18 cellular contexts compared by ENCODE assay signal in the genomic region with DNA sequence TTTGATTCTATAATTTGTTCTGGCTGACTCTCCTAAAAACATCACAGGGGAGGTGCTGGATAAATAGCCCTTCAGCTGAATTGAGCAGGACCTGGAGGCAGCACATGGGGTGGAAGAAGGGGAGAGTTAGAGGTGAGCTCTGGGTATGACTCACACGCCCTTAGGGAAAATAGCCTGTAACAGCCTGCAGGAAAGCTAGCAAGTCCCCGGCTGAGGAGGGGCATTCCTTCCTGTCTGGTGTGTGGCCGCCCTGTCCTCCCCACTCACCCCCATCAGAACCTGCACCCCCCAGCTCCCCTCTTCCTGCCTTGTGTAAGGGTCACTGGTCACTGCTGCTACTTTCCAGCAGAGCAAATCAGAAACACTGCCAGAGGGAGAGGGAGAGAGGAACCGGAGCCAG.
DNase-seq lines count a peak whose midpoint lies in the region; ATAC-seq, FAIRE-seq and TF ChIP-seq lines count a peak whose summit lies in the region.
"Had no signal": no experiment of that assay in that cellular context is flagged by ENCODE, and none has a peak within 500 bp of the region (broad histone marks: within the 10 kb centered on the region; RNA-seq: fewer than 3 reads in every experiment).

No MANE protein-coding gene starts in this region.

- H2AFZ ChIP-seq in osteoblast (ENCODE audit: low read length) = no peak overlapping the region

- H3K27me3 Mint-ChIP-seq in activated T-helper 2 cell treated with anti-CD3 and anti-CD28 coated beads, Interferon-gamma antibody, Interleukin-2, Interleukin-4, amounts not matched to agents 10 μg/mL and 5 μg/mL and 100 μg/mL, durations not matched to agents 14 hours and 24 hours and 36 hours (ENCODE audit: low read depth) = no peaks in the 10 kb centered on the region
- H3K27me3 Mint-ChIP-seq: activated CD4-positive, alpha-beta T cell treated with anti-CD3 and anti-CD28 coated beads for 36 hours had no signal

- TF ChIP-seq POLR2A in H54 (IDR thresholded peaks at IDR 0.05; ENCODE audit: low read depth, low read length) (no peak), suprapubic skin (IDR thresholded peaks at IDR 0.05) (no peak)

- intact Hi-C loops in activated T-helper 2 cell treated with anti-CD3 and anti-CD28 coated beads, Interferon-gamma antibody, Interleukin-2, Interleukin-4, amounts not matched to agents 10 μg/mL and 5 μg/mL and 100 μg/mL, durations not matched to agents 14 hours and 24 hours and 36 hours (cut with micrococcal nuclease) = no loop called here

- ATAC-seq in RWPE2 (ENCODE audit: low read depth) = peak; percentile 64; the same call in 2 of the 3 replicates
- ATAC-seq in GM18502 (IDR thresholded peaks at IDR 0.05; ENCODE audit: poor library complexity, unreplicated experiment) = no peak
- ATAC-seq: activated CD4-positive, alpha-beta T cell treated with anti-CD3 and anti-CD28 coated beads for 36 hours; activated naive CD4-positive, alpha-beta T cell treated with anti-CD3 and anti-CD28 coated beads, Interleukin-2, amount 50 U/mL, for 72 hours; stimulated activated naive CD8-positive, alpha-beta T cell treated with anti-CD3 and anti-CD28 coated beads, Interleukin-15, Interleukin-2, amounts not matched to agents 100 U/mL and 50 U/mL, for 24 hours had no signal

- no peak for FAIRE-seq in H54 (lab: Jason Lieb, UNC)
- FAIRE-seq: small intestine had no signal

- no peaks in the 10 kb centered on the region for H3K36me3 ChIP-seq in RWPE2 (ENCODE audit: low read depth)
- no peaks in the 10 kb centered on the region for H3K36me3 ChIP-seq in osteoblast (ENCODE audit: insufficient read depth, low read length)
- H3K36me3 ChIP-seq in suprapubic skin = no peaks in the 10 kb centered on the region

- no peak overlapping the region for H3K4me2 ChIP-seq in osteoblast (ENCODE audit: insufficient read depth, low read length)

- TF ChIP-seq CTCF in RWPE2 (IDR thresholded peaks at IDR 0.05; ENCODE audit: poor library complexity, severe bottlenecking) (no peak), epithelial cell of esophagus (IDR thresholded peaks at IDR 0.05; ENCODE audit: insufficient read depth, low read depth, low read length, missing control alignments) (no peak), osteoblast (IDR thresholded peaks at IDR 0.05; ENCODE audit: extremely low read depth, low read depth, low read length) (no peak), suprapubic skin (IDR thresholded peaks at IDR 0.05) (no peak)

- H3K9me3 ChIP-seq in RWPE2 (ENCODE audit: severe bottlenecking) (no peaks in the 10 kb centered on the region), osteoblast (ENCODE audit: low read depth, low read length) (peaks cover 3% of the 10 kb centered on the region), suprapubic skin (no peaks in the 10 kb centered on the region)

- no peak for TF ChIP-seq EP300 in suprapubic skin (IDR thresholded peaks at IDR 0.05)

- 75% methylated on average over 4 of the region's 4 CpGs for WGBS in suprapubic skin

- H4K20me1 ChIP-seq in osteoblast (ENCODE audit: insufficient read depth, low read length) = no peaks in the 10 kb centered on the region

- H3K9me3 Mint-ChIP-seq in activated T-helper 2 cell treated with anti-CD3 and anti-CD28 coated beads, Interferon-gamma antibody, Interleukin-2, Interleukin-4, amounts not matched to agents 10 μg/mL and 5 μg/mL and 100 μg/mL, durations not matched to agents 14 hours and 24 hours and 36 hours = peaks cover 3% of the 10 kb centered on the region

- H3K4me1 ChIP-seq in RWPE2 (ENCODE audit: insufficient read depth, poor library complexity, severe bottlenecking) (peaks cover 9% of the 10 kb centered on the region), osteoblast (ENCODE audit: insufficient read depth, low read length) (peaks cover 14% of the 10 kb centered on the region), suprapubic skin (peaks cover 17% of the 10 kb centered on the region)

- no peak overlapping the region for H3K27ac Mint-ChIP-seq in activated T-helper 2 cell treated with anti-CD3 and anti-CD28 coated beads, Interferon-gamma antibody, Interleukin-2, Interleukin-4, amounts not matched to agents 10 μg/mL and 5 μg/mL and 100 μg/mL, durations not matched to agents 14 hours and 24 hours and 36 hours
- H3K27ac Mint-ChIP-seq: activated CD4-positive, alpha-beta T cell treated with anti-CD3 and anti-CD28 coated beads for 36 hours; activated naive CD4-positive, alpha-beta T cell treated with anti-CD3 and anti-CD28 coated beads, Interleukin-2, amount 50 U/mL, for 72 hours had no signal

- H3K27me3 ChIP-seq in RWPE2 (ENCODE audit: insufficient read depth, poor library complexity, severe bottlenecking) = no peaks in the 10 kb centered on the region
- peaks cover 12% of the 10 kb centered on the region for H3K27me3 ChIP-seq in osteoblast (ENCODE audit: insufficient read depth, low read length)
- peaks cover 17% of the 10 kb centered on the region for H3K27me3 ChIP-seq in suprapubic skin

- DNase-seq in H54 (ENCODE audit: insufficient read length, low spot score) (peak; percentile 60), RWPE2 (ENCODE audit: low spot score) (no peak), epithelial cell of esophagus (ENCODE audit: low read depth) (peak; percentile 46), osteoblast (ENCODE audit: insufficient read length, low spot score, missing footprints) (peak; percentile 89), HT-29 (ENCODE audit: low spot score) (no peak), suprapubic skin (ENCODE audit: low spot score in 2 of 2) (no peak)
- DNase-seq in activated T-helper 2 cell treated with anti-CD3 and anti-CD28 coated beads, Interferon-gamma antibody, Interleukin-2, Interleukin-4, amounts not matched to agents 10 μg/mL and 5 μg/mL and 100 μg/mL, durations not matched to agents 14 hours and 24 hours and 36 hours (ENCODE audit: low spot score) = no peak
- DNase-seq: activated CD4-positive, alpha-beta T cell treated with anti-CD3 and anti-CD28 coated beads for 36 hours; activated T-cell treated with anti-CD3 and anti-CD28 coated beads for 4 hours; Karpas-422; NCI-H1436 treated with DMSO at 0.1 percent for 48 hours; NCI-H526; occipital lobe; small intestine; stimulated activated naive CD8-positive, alpha-beta T cell treated with anti-CD3 and anti-CD28 coated beads, Interleukin-15, Interleukin-2, amounts not matched to agents 100 U/mL and 50 U/mL, for 24 hours had no signal

- H3K27ac ChIP-seq in RWPE2 (ENCODE audit: poor library complexity, severe bottlenecking) = no peak overlapping the region
- no peak overlapping the region for H3K27ac ChIP-seq in osteoblast (ENCODE audit: low read depth, low read length)
- no peak overlapping the region for H3K27ac ChIP-seq in suprapubic skin
- H3K27ac ChIP-seq: coronary artery had no signal

- no peaks in the 10 kb centered on the region for H3K79me2 ChIP-seq in osteoblast (ENCODE audit: insufficient read depth, low read length)

- H3K36me3 Mint-ChIP-seq in activated T-helper 2 cell treated with anti-CD3 and anti-CD28 coated beads, Interferon-gamma antibody, Interleukin-2, Interleukin-4, amounts not matched to agents 10 μg/mL and 5 μg/mL and 100 μg/mL, durations not matched to agents 14 hours and 24 hours and 36 hours (ENCODE audit: low read depth) = no peaks in the 10 kb centered on the region

- no peak overlapping the region for H3K4me3 Mint-ChIP-seq in activated T-helper 2 cell treated with anti-CD3 and anti-CD28 coated beads, Interferon-gamma antibody, Interleukin-2, Interleukin-4, amounts not matched to agents 10 μg/mL and 5 μg/mL and 100 μg/mL, durations not matched to agents 14 hours and 24 hours and 36 hours (ENCODE audit: low read depth)
- H3K4me3 Mint-ChIP-seq: activated CD4-positive, alpha-beta T cell treated with anti-CD3 and anti-CD28 coated beads for 36 hours had no signal

- no peaks in the 10 kb centered on the region for H3K4me1 Mint-ChIP-seq in activated T-helper 2 cell treated with anti-CD3 and anti-CD28 coated beads, Interferon-gamma antibody, Interleukin-2, Interleukin-4, amounts not matched to agents 10 μg/mL and 5 μg/mL and 100 μg/mL, durations not matched to agents 14 hours and 24 hours and 36 hours (ENCODE audit: low read depth)
- H3K4me1 Mint-ChIP-seq: activated CD4-positive, alpha-beta T cell treated with anti-CD3 and anti-CD28 coated beads for 36 hours had no signal

- H3K4me3 ChIP-seq in RWPE2 (ENCODE audit: severe bottlenecking) = no peak overlapping the region
- H3K4me3 ChIP-seq in epithelial cell of esophagus (ENCODE audit: low read length) = no peak overlapping the region
- no peak overlapping the region for H3K4me3 ChIP-seq in osteoblast (ENCODE audit: insufficient read depth, low read length)
- no peak overlapping the region for H3K4me3 ChIP-seq in suprapubic skin
- H3K4me3 ChIP-seq: coronary artery had no signal

Comparison
In these comparisons a context has a peak if more than half of its experiments do, and no peak if none do; other contexts are left out.
1. DNase-seq: peak in H54 (single experiment), epithelial cell of esophagus (single experiment) and osteoblast (single experiment); none in RWPE2 (single experiment), HT-29 (single experiment), suprapubic skin (0 of 2) and activated T-helper 2 cell treated with anti-CD3 and anti-CD28 coated beads, Interferon-gamma antibody, Interleukin-2, Interleukin-4, amounts not matched to agents 10 μg/mL and 5 μg/mL and 100 μg/mL, durations not matched to agents 14 hours and 24 hours and 36 hours (single experiment).